ENCODE assay signal across 1 cellular context in genomic region chr16:74296465-74297295, GRCh38.
TF ChIP-seq lines count a peak whose summit lies in the region.

PSMD7 (plus strand) TSS chr16:74296814; CDS start chr16:74296915, 101 bp downstream.

TF ChIP-seq in WTC11, 78 proteins besides CTCF, POLR2A, EP300 and RAD21 (continued from another document):
- TF ChIP-seq ZNF532 (CRISPR knock-in tag; IDR thresholded peaks at IDR 0.05; ENCODE audit: borderline replicate concordance) (no peak), ZNF317 (CRISPR knock-in tag; IDR thresholded peaks at IDR 0.05; ENCODE audit: borderline replicate concordance, low read depth) (0 out of 2 replicates have a peak, but pooled peaks have one; percentile 24), RORB (CRISPR knock-in tag; IDR thresholded peaks at IDR 0.05) (no peak), ESRRA (CRISPR knock-in tag; IDR thresholded peaks at IDR 0.05; ENCODE audit: borderline replicate concordance) (peak; percentile 66; the same call in 1 of the 2 replicates), SP1 (CRISPR knock-in tag; conservative IDR thresholded peaks at IDR 0.05) (peak; percentile 88), CREB1 (CRISPR knock-in tag; IDR thresholded peaks at IDR 0.05) (no peak), RELA (CRISPR knock-in tag; IDR thresholded peaks at IDR 0.05; ENCODE audit: borderline replicate concordance) (no peak; the same call in 1 of the 2 replicates), PRRX2 (CRISPR knock-in tag; IDR thresholded peaks at IDR 0.05) (no peak), ATF2 (CRISPR knock-in tag; IDR thresholded peaks at IDR 0.05; ENCODE audit: borderline replicate concordance, low read depth) (no peak), ERG (CRISPR knock-in tag; IDR thresholded peaks at IDR 0.05) (no peak), MYBL2 (CRISPR knock-in tag; IDR thresholded peaks at IDR 0.05) (peak; percentile 82), NR3C1 (CRISPR knock-in tag; conservative IDR thresholded peaks at IDR 0.05; ENCODE audit: low read depth) (no peak), STAT6 (CRISPR knock-in tag; conservative IDR thresholded peaks at IDR 0.05; ENCODE audit: low read depth) (no peak), FOXJ3 (CRISPR knock-in tag; IDR thresholded peaks at IDR 0.05; ENCODE audit: borderline replicate concordance) (no peak), GABPB1 (CRISPR knock-in tag; IDR thresholded peaks at IDR 0.05) (peak; percentile 74), TCF7 (CRISPR knock-in tag; IDR thresholded peaks at IDR 0.05; ENCODE audit: low read depth) (no peak), ZNF425 (CRISPR knock-in tag; conservative IDR thresholded peaks at IDR 0.05) (no peak), PREB (CRISPR knock-in tag; IDR thresholded peaks at IDR 0.05; ENCODE audit: borderline replicate concordance) (peak; percentile 16; the same call in 1 of the 2 replicates), ZNF423 (CRISPR knock-in tag; IDR thresholded peaks at IDR 0.05) (no peak), MXD4 (CRISPR knock-in tag; IDR thresholded peaks at IDR 0.05; ENCODE audit: borderline replicate concordance) (no peak), CBFB (CRISPR knock-in tag; IDR thresholded peaks at IDR 0.05; ENCODE audit: low read depth) (peak; percentile 87; the same call in 1 of the 2 replicates), ZNF281 (CRISPR knock-in tag; IDR thresholded peaks at IDR 0.05) (no peak), ZNF232 (CRISPR knock-in tag; IDR thresholded peaks at IDR 0.05) (peak; percentile 65; the same call in 1 of the 2 replicates), ZBTB21 (CRISPR knock-in tag; IDR thresholded peaks at IDR 0.05; ENCODE audit: borderline replicate concordance) (no peak), MLX (CRISPR knock-in tag; IDR thresholded peaks at IDR 0.05) (0 out of 2 replicates have a peak, but pooled peaks have one; percentile 69), USF1 (CRISPR knock-in tag; IDR thresholded peaks at IDR 0.05) (no peak), ATF6 (CRISPR knock-in tag; IDR thresholded peaks at IDR 0.05) (no peak), ZSCAN18 (CRISPR knock-in tag; IDR thresholded peaks at IDR 0.05) (no peak), GTF2I (CRISPR knock-in tag; conservative IDR thresholded peaks at IDR 0.05) (no peak), GRHL2 (CRISPR knock-in tag; IDR thresholded peaks at IDR 0.05; ENCODE audit: insufficient replicate concordance, severe bottlenecking) (no peak), TEAD4 (CRISPR knock-in tag; IDR thresholded peaks at IDR 0.05) (peak; percentile 88), TP53 (CRISPR knock-in tag; IDR thresholded peaks at IDR 0.05) (0 out of 2 replicates have a peak, but pooled peaks have one; percentile 32)
